8 cellular contexts compared by ENCODE assay signal in genomic region chr5:152560508-152561137, GRCh38.
DNase-seq lines count a peak whose midpoint lies in the region; ATAC-seq, FAIRE-seq and TF ChIP-seq lines count a peak whose summit lies in the region.

No MANE protein-coding gene starts in this region.

- no peaks in the 10 kb centered on the region for H3K9me3 ChIP-seq in liver (ENCODE audit: control insufficient read depth in 4 of 4, low read length in 3 of 4)

- 34% methylated on average over 6 of the region's 6 CpGs for WGBS in liver

- TF ChIP-seq CTCF in liver (IDR thresholded peaks at IDR 0.05; ENCODE audit: low read depth, low read length, missing input control), result peak; percentile 71

- FAIRE-seq in HTR-8/SVneo (lab: Jason Lieb, UNC), result no peak

- H3K9ac ChIP-seq in liver (ENCODE audit: low read depth in 1 of 2, low read length in 2 of 2), result no peak overlapping the region

- DNase-seq in EH (ENCODE audit: low read depth), result peak; percentile 46
- DNase-seq in HTR-8/SVneo (ENCODE audit: insufficient read length, low spot score), result peak; percentile 27
- peak; percentile 15 for DNase-seq in RPMI7951 (ENCODE audit: low read depth)
- DNase-seq in dermis microvascular lymphatic vessel endothelial cell (ENCODE audit: low read depth in 2 of 2), result peak; percentile 6 to 38
- peak; percentile 49 for DNase-seq in stimulated activated naive CD8-positive, alpha-beta T cell treated with anti-CD3 and anti-CD28 coated beads, Interleukin-15, Interleukin-2, amounts not matched to agents 100 U/mL and 50 U/mL, for 24 hours
- no peak for DNase-seq in activated CD4-positive, CD25-positive, alpha-beta regulatory T cell treated with anti-CD3 and anti-CD28 coated beads, Interleukin-2, amount 50 U/mL, for 72 hours

- peak; percentile 82 to 91 for TF ChIP-seq RAD21 in liver (IDR thresholded peaks at IDR 0.05)

- no peaks in the 10 kb centered on the region for H3K27me3 ChIP-seq in liver (ENCODE audit: control insufficient read depth in 4 of 4, insufficient read depth in 4 of 4, low read length in 3 of 4)

- no peaks in the 10 kb centered on the region for H3K36me3 ChIP-seq in liver (ENCODE audit: control insufficient read depth in 4 of 4, insufficient read depth in 3 of 4, low read depth in 1 of 4, low read length in 3 of 4)

- ATAC-seq in GM19463 (IDR thresholded peaks at IDR 0.05; ENCODE audit: unreplicated experiment), result peak; percentile 73
- no peak for ATAC-seq in stimulated activated naive CD8-positive, alpha-beta T cell treated with anti-CD3 and anti-CD28 coated beads, Interleukin-15, Interleukin-2, amounts not matched to agents 100 U/mL and 50 U/mL, for 24 hours

- no peak overlapping the region for H3K4me3 ChIP-seq in liver (ENCODE audit: low read depth in 1 of 3, low read length in 3 of 3)

- H3K27ac ChIP-seq in liver (ENCODE audit: low read depth in 1 of 2, low read length in 2 of 2), result no peak overlapping the region

- H3K4me1 ChIP-seq in liver (ENCODE audit: control insufficient read depth in 4 of 4, insufficient read depth in 4 of 4, low read length in 3 of 4), result peaks cover 0 to 6% (median 0%) of the 10 kb centered on the region in 4 donors

TF ChIP-seq in liver, 16 proteins besides CTCF, POLR2A, EP300 and RAD21:
- TF ChIP-seq NR2F2 (IDR thresholded peaks at IDR 0.05), result no peak
TF ChIP-seq in liver: peak in this region for 0.
